ENCODE assay signal across 8 cellular contexts in the genomic region with DNA sequence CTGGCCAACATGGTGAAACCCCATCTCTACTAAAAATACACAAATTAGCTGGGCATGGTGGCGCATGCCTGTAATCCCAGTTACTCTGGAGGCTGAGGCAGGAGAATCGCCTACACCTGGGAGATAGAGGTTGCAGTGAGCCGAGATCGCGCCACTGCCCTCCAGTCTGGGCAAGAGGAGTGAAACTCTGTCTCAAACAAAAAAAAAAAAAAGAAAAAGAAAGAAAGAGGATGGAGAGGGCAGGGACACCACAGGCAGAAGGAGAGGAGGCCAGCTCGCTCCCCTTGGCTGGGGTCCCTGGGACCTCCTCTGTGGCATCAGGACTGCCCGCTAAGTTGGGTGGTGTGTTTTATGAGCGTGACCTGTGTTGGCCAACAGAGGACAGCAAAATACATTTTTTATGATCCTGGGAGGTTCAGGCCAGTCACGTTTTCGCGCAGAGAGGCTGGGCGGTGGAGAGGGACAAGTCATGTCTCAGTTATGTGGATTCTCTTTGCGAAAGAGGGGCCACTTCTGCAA.
DNase-seq lines count a peak whose midpoint lies in the region; ATAC-seq, FAIRE-seq and TF ChIP-seq lines count a peak whose summit lies in the region.

No MANE protein-coding gene starts in this region.

- no peak overlapping the region for H4K8ac ChIP-seq in trophoblast cell (ENCODE audit: low read depth, low read length)

- H3K4me1 ChIP-seq in A549, result peaks cover 9% of the 10 kb centered on the region
- peaks cover 5% of the 10 kb centered on the region for H3K4me1 ChIP-seq in cardiac muscle cell (ENCODE audit: low read depth)
- H3K4me1 ChIP-seq in trophoblast cell (ENCODE audit: control insufficient read depth in 1 of 2, insufficient read depth in 2 of 2, low read length in 2 of 2), result peaks cover 5 to 6% of the 10 kb centered on the region in 2 experiments

- DNase-seq in A549 (ENCODE audit: low read depth in 1 of 2, low spot score in 1 of 2) (peak; percentile 78 to 91), GM12865 (ENCODE audit: low read depth) (peak; percentile 88), NCI-H82 treated with DMSO at 0.1 percent for 48 hours (lab: John Stamatoyannopoulos, UW; ENCODE audit: unreplicated experiment) (peak; percentile 45), cardiac muscle cell (ENCODE audit: low read depth in 1 of 2, low spot score in 1 of 2) (peak; percentile 82 to 89), trophoblast cell (peak; percentile 68 to 89), SKM-1 treated with dmso at 0.1 percent for 144 hours (lab: John Stamatoyannopoulos, UW; ENCODE audit: unreplicated experiment) (no peak)

- H2AFZ ChIP-seq in trophoblast cell (ENCODE audit: insufficient read depth, low read length, poor library complexity), result no peak overlapping the region

- no peak overlapping the region for H3K9ac ChIP-seq in trophoblast cell (ENCODE audit: low read length)

- TF ChIP-seq RAD21 in A549 (conservative IDR thresholded peaks at IDR 0.05 in 1 of 2, IDR thresholded peaks at IDR 0.05 in 1 of 2), result peak; percentile 91 to 95

- H3K4ac ChIP-seq in trophoblast cell (ENCODE audit: low read depth, low read length), result no peak overlapping the region

- H2BK5ac ChIP-seq in trophoblast cell (ENCODE audit: low read depth, low read length, poor library complexity), result no peak overlapping the region

- TF ChIP-seq CTCF in A549 (IDR thresholded peaks at IDR 0.05) (peak; percentile 75), GM12865 (IDR thresholded peaks at IDR 0.05; ENCODE audit: insufficient read depth, low read depth, low read length, missing control alignments) (peak; percentile 71), cardiac muscle cell (IDR thresholded peaks at IDR 0.05; ENCODE audit: low read depth, low read length) (peak; percentile 67)

- H3K27ac Mint-ChIP-seq in activated naive CD8-positive, alpha-beta T cell, result no peak overlapping the region

- H3K4me3 ChIP-seq in A549, result peak overlapping the region; percentile 98
- H3K4me3 ChIP-seq in GM12865 (ENCODE audit: low read depth, low read length), result no peak overlapping the region
- peak overlapping the region; percentile 90 for H3K4me3 ChIP-seq in cardiac muscle cell
- H3K4me3 ChIP-seq in trophoblast cell (ENCODE audit: low read depth, low read length), result no peak overlapping the region

- peak overlapping the region; percentile 86 for H3K4me3 Mint-ChIP-seq in activated naive CD8-positive, alpha-beta T cell

- H3K14ac ChIP-seq in trophoblast cell (ENCODE audit: low read length), result no peak overlapping the region

- no peak for TF ChIP-seq EP300 in A549 (IDR thresholded peaks at IDR 0.05)

- no peaks in the 10 kb centered on the region for H3K36me3 ChIP-seq in cardiac muscle cell
- no peaks in the 10 kb centered on the region for H3K36me3 ChIP-seq in trophoblast cell (ENCODE audit: control insufficient read depth in 1 of 2, insufficient read depth in 2 of 2, low read length in 2 of 2)

- H3K4me1 Mint-ChIP-seq in activated naive CD8-positive, alpha-beta T cell (ENCODE audit: low read depth), result peaks cover 18% of the 10 kb centered on the region

- peaks cover 16% of the 10 kb centered on the region for H3K79me1 ChIP-seq in trophoblast cell (ENCODE audit: low read length)

- H3K23ac ChIP-seq in trophoblast cell (ENCODE audit: low read length), result no peak overlapping the region

- H4K12ac ChIP-seq in trophoblast cell (ENCODE audit: low read depth, low read length), result no peak overlapping the region

- POLR2A ChIA-PET in A549 (lab: Yijun Ruan, JAX), result interaction anchor here (0.7 to 1.4 kb wide), 5 partner anchors 15 to 227 kb away, joined by 3 to 10 read pairs (median 6); no protein-coding TSS in a partner anchor

- no peaks in the 10 kb centered on the region for H3K9me3 Mint-ChIP-seq in activated naive CD8-positive, alpha-beta T cell (ENCODE audit: low read depth)

- peaks cover 20% of the 10 kb centered on the region for H3K79me2 ChIP-seq in trophoblast cell (ENCODE audit: control insufficient read depth, insufficient read depth, low read length, poor library complexity)

- CTCF ChIA-PET in A549 (lab: Yijun Ruan, JAX), result interaction anchor here (0.6 to 4.3 kb wide), 26 partner anchors 9 to 384 kb away, joined by 3 to 49 read pairs (median 3); no protein-coding TSS in a partner anchor

- no peak overlapping the region for H2AK5ac ChIP-seq in trophoblast cell (ENCODE audit: low read length)

- ATAC-seq in A549 (peak; percentile 64 to 78), HG03354 (IDR thresholded peaks at IDR 0.05; ENCODE audit: poor library complexity, severe bottlenecking, unreplicated experiment) (peak; percentile 64)

- 32% methylated on average over 13 of the region's 13 CpGs for WGBS in A549 (ENCODE audit: missing lambda C conversion rate)
- no CpG with 5 or more reads among the region's 13 CpGs for WGBS in trophoblast cell (ENCODE audit: extremely low coverage, insufficient coverage, insufficient read length)

- no peak for FAIRE-seq in A549 (lab: Jason Lieb, UNC)

- no peak for TF ChIP-seq POLR2A in A549 (IDR thresholded peaks at IDR 0.05; ENCODE audit: low read length)

- H3K27me3 ChIP-seq in cardiac muscle cell, result no peaks in the 10 kb centered on the region
- no peaks in the 10 kb centered on the region for H3K27me3 ChIP-seq in trophoblast cell (ENCODE audit: insufficient read depth, low read length)

- H3K27ac ChIP-seq in A549 (peak overlapping the region; percentile 99 to 100), cardiac muscle cell (no peak overlapping the region), trophoblast cell (ENCODE audit: low read depth, low read length) (no peak overlapping the region)

- H3K27me3 Mint-ChIP-seq in activated naive CD8-positive, alpha-beta T cell, result no peaks in the 10 kb centered on the region

- H3K36me3 Mint-ChIP-seq in activated naive CD8-positive, alpha-beta T cell, result no peaks in the 10 kb centered on the region

- H2BK12ac ChIP-seq in trophoblast cell (ENCODE audit: low read length), result no peak overlapping the region

- no peak overlapping the region for H4K91ac ChIP-seq in trophoblast cell (ENCODE audit: low read depth, low read length)

- no peak overlapping the region for H2BK120ac ChIP-seq in trophoblast cell (ENCODE audit: insufficient read depth, low read length, poor library complexity)

- no peak overlapping the region for H3K18ac ChIP-seq in trophoblast cell (ENCODE audit: low read length)

- H3K9me3 ChIP-seq in A549 (no peaks in the 10 kb centered on the region), cardiac muscle cell (ENCODE audit: low read depth) (no peaks in the 10 kb centered on the region), trophoblast cell (ENCODE audit: insufficient read depth, low read depth, low read length) (peaks cover 2% of the 10 kb centered on the region)

- H3K4me2 ChIP-seq in A549 (peak overlapping the region; percentile 92), trophoblast cell (ENCODE audit: low read length) (no peak overlapping the region)

TF ChIP-seq in A549, 52 proteins besides CTCF, POLR2A, EP300 and RAD21:
- TF ChIP-seq NFE2L2 (conservative IDR thresholded peaks at IDR 0.05; ENCODE audit: low read length) (no peak), SMC3 (IDR thresholded peaks at IDR 0.05) (peak; percentile 89), CEBPB (IDR thresholded peaks at IDR 0.05) (peak in 1 of 2 experiments; percentile 64; a peak in 1 of 4 replicates), FOSL2 (IDR thresholded peaks at IDR 0.05) (0 out of 2 replicates have a peak, but pooled peaks have one; percentile 12), FOSL2 (CRISPR knock-in tag; IDR thresholded peaks at IDR 0.05) (peak; percentile 63), BHLHE40 (IDR thresholded peaks at IDR 0.05; ENCODE audit: low read depth, low read length) (peak; percentile 94), GATA3 (IDR thresholded peaks at IDR 0.05; ENCODE audit: borderline replicate concordance) (peak; percentile 45; the same call in 1 of the 2 replicates)
- TF ChIP-seq, protein P1, sequence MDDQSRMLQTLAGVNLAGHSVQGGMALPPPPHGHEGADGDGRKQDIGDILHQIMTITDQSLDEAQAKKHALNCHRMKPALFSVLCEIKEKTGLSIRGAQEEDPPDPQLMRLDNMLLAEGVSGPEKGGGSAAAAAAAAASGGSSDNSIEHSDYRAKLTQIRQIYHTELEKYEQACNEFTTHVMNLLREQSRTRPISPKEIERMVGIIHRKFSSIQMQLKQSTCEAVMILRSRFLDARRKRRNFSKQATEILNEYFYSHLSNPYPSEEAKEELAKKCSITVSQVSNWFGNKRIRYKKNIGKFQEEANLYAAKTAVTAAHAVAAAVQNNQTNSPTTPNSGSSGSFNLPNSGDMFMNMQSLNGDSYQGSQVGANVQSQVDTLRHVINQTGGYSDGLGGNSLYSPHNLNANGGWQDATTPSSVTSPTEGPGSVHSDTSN (IDR thresholded peaks at IDR 0.05), result no peak
- TF ChIP-seq, protein P2, sequence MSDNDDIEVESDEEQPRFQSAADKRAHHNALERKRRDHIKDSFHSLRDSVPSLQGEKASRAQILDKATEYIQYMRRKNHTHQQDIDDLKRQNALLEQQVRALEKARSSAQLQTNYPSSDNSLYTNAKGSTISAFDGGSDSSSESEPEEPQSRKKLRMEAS (IDR thresholded peaks at IDR 0.05), result peak; percentile 83

Comparison
In these comparisons a context has a peak if more than half of its experiments do, and no peak if none do; other contexts are left out.
1. H3K27ac ChIP-seq: peak in A549 (2 of 2); none in cardiac muscle cell (single experiment) and trophoblast cell (single experiment).
2. H3K4me3 ChIP-seq: peak in A549 (single experiment) and cardiac muscle cell (single experiment); none in GM12865 (single experiment) and trophoblast cell (single experiment).
3. Peak in every context shown above with its lines, with median percentiles within 50 percentile points of each other: CTCF ChIP-seq.